13 cellular contexts compared by ENCODE assay signal in genomic region chr3:5021116-5021515, GRCh38. TPM values are rescaled to one million over a fixed set of nuclear protein-coding genes. Genes with fewer than 3 reads are reported as not detected.
DNase-seq lines count a peak whose midpoint lies in the region; ATAC-seq and TF ChIP-seq lines count a peak whose summit lies in the region.
"Had no signal": no experiment of that assay in that cellular context is flagged by ENCODE, and none has a peak within 500 bp of the region (broad histone marks: within the 10 kb centered on the region; RNA-seq: fewer than 3 reads in every experiment).

No MANE protein-coding gene starts in this region.

- TF ChIP-seq CTCF in fibroblast of lung (conservative IDR thresholded peaks at IDR 0.05 in 1 of 2, IDR thresholded peaks at IDR 0.05 in 1 of 2; ENCODE audit: low read depth in 1 of 2, low read length in 2 of 2) = no peak

- H3K9me3 Mint-ChIP-seq in activated naive CD4-positive, alpha-beta T cell treated with anti-CD3 and anti-CD28 coated beads for 36 hours = no peaks in the 10 kb centered on the region
- no peaks in the 10 kb centered on the region for H3K9me3 Mint-ChIP-seq in activated CD8-positive, alpha-beta T cell treated with anti-CD3 and anti-CD28 coated beads, Interleukin-2, amount 10 ng/mL, durations not matched to agents 7 days and 5 days (ENCODE audit: insufficient read depth)
- no peaks in the 10 kb centered on the region for H3K9me3 Mint-ChIP-seq in stimulated activated naive B cell treated with anti-CD40 and anti-IgM and Interleukin-4, amounts not matched to agents 10 μg/mL and 1 μg/mL and 100 μg/mL, for 72 hours

- no peaks in the 10 kb centered on the region for H4K20me1 ChIP-seq in fibroblast of lung (ENCODE audit: control insufficient read depth, extremely low read depth, insufficient read depth, low read length)

- H3K9me3 ChIP-seq in fibroblast of lung (ENCODE audit: control insufficient read depth, insufficient read depth, low read depth, low read length) (no peaks in the 10 kb centered on the region), MG63 (no peaks in the 10 kb centered on the region)
- H3K9me3 ChIP-seq: HAP-1 had no signal

- H3K4me2 ChIP-seq in fibroblast of lung (ENCODE audit: extremely low read depth, insufficient read depth, low read length) = no peak overlapping the region

- intact Hi-C loops in activated naive CD4-positive, alpha-beta T cell treated with anti-CD3 and anti-CD28 coated beads for 36 hours (cut with micrococcal nuclease) = loop anchor here (5.0 kb wide), 1 partner anchor 719 kb away; the partner anchor contains the start of gene SETMAR

- no peaks in the 10 kb centered on the region for H3K36me3 Mint-ChIP-seq in activated naive CD4-positive, alpha-beta T cell treated with anti-CD3 and anti-CD28 coated beads for 36 hours (ENCODE audit: low read depth)
- no peaks in the 10 kb centered on the region for H3K36me3 Mint-ChIP-seq in activated CD8-positive, alpha-beta T cell treated with anti-CD3 and anti-CD28 coated beads, Interleukin-2, amount 10 ng/mL, durations not matched to agents 7 days and 5 days (ENCODE audit: low read depth)
- H3K36me3 Mint-ChIP-seq in stimulated activated naive B cell treated with anti-CD40 and anti-IgM and Interleukin-4, amounts not matched to agents 10 μg/mL and 1 μg/mL and 100 μg/mL, for 72 hours = no peaks in the 10 kb centered on the region

- no peaks in the 10 kb centered on the region for H3K79me2 ChIP-seq in fibroblast of lung (ENCODE audit: control insufficient read depth, insufficient read depth, low read length)

- H3K4me3 ChIP-seq in fibroblast of lung (replicated peaks in 1 of 4; ENCODE audit: control extremely low read depth in 1 of 4, insufficient read depth in 1 of 4, low read depth in 3 of 4, low read length in 4 of 4) (no peak overlapping the region), MG63 (no peak overlapping the region)
- H3K4me3 ChIP-seq: HAP-1, lung had no signal

- ATAC-seq in activated CD8-positive, alpha-beta T cell treated with anti-CD3 and anti-CD28 coated beads, Interleukin-2, amount 10 ng/mL, durations not matched to agents 7 days and 5 days = no peak
- ATAC-seq in stimulated activated naive B cell treated with anti-CD40 and anti-IgM and Interleukin-4, amounts not matched to agents 10 μg/mL and 1 μg/mL and 100 μg/mL, for 72 hours (replicated peaks) = no peak

- CTCF ChIA-PET in activated naive CD4-positive, alpha-beta T cell treated with anti-CD3 and anti-CD28 coated beads for 36 hours (lab: Charles Lee) = interaction anchor here (0.6 to 7.0 kb wide), 10 partner anchors 10 to 310 kb away, joined by 3 to 67 read pairs (median 4); partner anchors contain the start of gene BHLHE40
- CTCF ChIA-PET in activated CD8-positive, alpha-beta T cell treated with anti-CD3 and anti-CD28 coated beads, Interleukin-2, amount 10 ng/mL, durations not matched to agents 7 days and 5 days (lab: Charles Lee) = interaction anchor here (1.2 to 10.7 kb wide), 8 partner anchors 9 to 310 kb away, joined by 3 to 123 read pairs (median 4); partner anchors contain the start of gene BHLHE40

- no peaks in the 10 kb centered on the region for H3K27me3 Mint-ChIP-seq in activated naive CD4-positive, alpha-beta T cell treated with anti-CD3 and anti-CD28 coated beads for 36 hours (ENCODE audit: low read depth)
- H3K27me3 Mint-ChIP-seq in activated CD8-positive, alpha-beta T cell treated with anti-CD3 and anti-CD28 coated beads, Interleukin-2, amount 10 ng/mL, durations not matched to agents 7 days and 5 days (ENCODE audit: low read depth) = no peaks in the 10 kb centered on the region
- no peaks in the 10 kb centered on the region for H3K27me3 Mint-ChIP-seq in stimulated activated naive B cell treated with anti-CD40 and anti-IgM and Interleukin-4, amounts not matched to agents 10 μg/mL and 1 μg/mL and 100 μg/mL, for 72 hours

- no peak overlapping the region for H3K4me3 Mint-ChIP-seq in activated naive CD4-positive, alpha-beta T cell treated with anti-CD3 and anti-CD28 coated beads for 36 hours
- H3K4me3 Mint-ChIP-seq in activated CD8-positive, alpha-beta T cell treated with anti-CD3 and anti-CD28 coated beads, Interleukin-2, amount 10 ng/mL, durations not matched to agents 7 days and 5 days = no peak overlapping the region
- peak overlapping the region in 1 of 2 donors; percentile 13 for H3K4me3 Mint-ChIP-seq in stimulated activated naive B cell treated with anti-CD40 and anti-IgM and Interleukin-4, amounts not matched to agents 10 μg/mL and 1 μg/mL and 100 μg/mL, for 72 hours

- no peak overlapping the region for H2AFZ ChIP-seq in fibroblast of lung (ENCODE audit: low read length)

- POLR2A ChIA-PET in activated CD8-positive, alpha-beta T cell treated with anti-CD3 and anti-CD28 coated beads, Interleukin-2, amount 10 ng/mL, durations not matched to agents 7 days and 5 days (lab: Charles Lee) = interaction anchor here (0.9 to 24.9 kb wide), 2 partner anchors 10 to 40 kb away, joined by 3 to 450 read pairs; partner anchors contain the start of gene BHLHE40

- no peak for DNase-seq in activated naive CD4-positive, alpha-beta T cell treated with anti-CD3 and anti-CD28 coated beads for 36 hours
- no peak for DNase-seq in activated naive CD4-positive, alpha-beta T cell treated with anti-CD3 and anti-CD28 coated beads, Interleukin-2, amount 50 U/mL, for 16 hours
- no peak for DNase-seq in activated CD8-positive, alpha-beta T cell treated with anti-CD3 and anti-CD28 coated beads, Interleukin-2, amount 10 ng/mL, durations not matched to agents 7 days and 5 days
- no peak for DNase-seq in fibroblast of lung (ENCODE audit: low read depth in 2 of 2)
- DNase-seq in stimulated activated naive B cell treated with anti-CD40 and anti-IgM and Interleukin-4, amounts not matched to agents 10 μg/mL and 1 μg/mL and 100 μg/mL, for 72 hours = no peak
- DNase-seq in mucosa of gallbladder (ENCODE audit: low spot score) = no peak
- no peak for DNase-seq in NCI-H446 (lab: John Stamatoyannopoulos, UW)
- no peak for DNase-seq in MG63
- DNase-seq: effector CD4-positive, alpha-beta T cell; NCI-H1436; nucleus accumbens had no signal

- H3K27me3 ChIP-seq in fibroblast of lung (ENCODE audit: control insufficient read depth, insufficient read depth, low read length) (no peaks in the 10 kb centered on the region), MG63 (no peaks in the 10 kb centered on the region)

- peaks cover 25% of the 10 kb centered on the region for H3K4me1 ChIP-seq in fibroblast of lung (ENCODE audit: control insufficient read depth, extremely low read depth, insufficient read depth, low read length)

- H3K9ac ChIP-seq in fibroblast of lung (ENCODE audit: insufficient read depth, low read length) = no peak overlapping the region

- peak overlapping the region; percentile 91 for H3K27ac ChIP-seq in fibroblast of lung (ENCODE audit: insufficient read depth, low read length)

- H3K4me1 Mint-ChIP-seq in activated naive CD4-positive, alpha-beta T cell treated with anti-CD3 and anti-CD28 coated beads for 36 hours (ENCODE audit: low read depth) = peaks cover 66% of the 10 kb centered on the region
- peaks cover 79% of the 10 kb centered on the region for H3K4me1 Mint-ChIP-seq in activated CD8-positive, alpha-beta T cell treated with anti-CD3 and anti-CD28 coated beads, Interleukin-2, amount 10 ng/mL, durations not matched to agents 7 days and 5 days (ENCODE audit: low read depth)
- H3K4me1 Mint-ChIP-seq in stimulated activated naive B cell treated with anti-CD40 and anti-IgM and Interleukin-4, amounts not matched to agents 10 μg/mL and 1 μg/mL and 100 μg/mL, for 72 hours = peaks cover 58 to 84% of the 10 kb centered on the region in 2 donors

- H3K36me3 ChIP-seq in fibroblast of lung (ENCODE audit: control insufficient read depth, insufficient read depth, low read length) (no peaks in the 10 kb centered on the region), MG63 (no peaks in the 10 kb centered on the region)
- H3K36me3 ChIP-seq: HAP-1 had no signal

- peak overlapping the region; percentile 86 for H3K27ac Mint-ChIP-seq in activated naive CD4-positive, alpha-beta T cell treated with anti-CD3 and anti-CD28 coated beads for 36 hours
- peak overlapping the region; percentile 35 for H3K27ac Mint-ChIP-seq in activated CD8-positive, alpha-beta T cell treated with anti-CD3 and anti-CD28 coated beads, Interleukin-2, amount 10 ng/mL, durations not matched to agents 7 days and 5 days
- H3K27ac Mint-ChIP-seq in stimulated activated naive B cell treated with anti-CD40 and anti-IgM and Interleukin-4, amounts not matched to agents 10 μg/mL and 1 μg/mL and 100 μg/mL, for 72 hours = peak overlapping the region; percentile 53

RNA-seq across cellular contexts. Expression of gene BHLHE40, which starts 41.9 kb away (rescaled TPM):
- total RNA-seq in activated naive CD4-positive, alpha-beta T cell treated with anti-CD3 and anti-CD28 coated beads for 36 hours = 10 to 100 TPM; 98.0 to 98.2 TPM
- 100 to 1,000 TPM; 209 to 219 TPM for total RNA-seq in activated CD8-positive, alpha-beta T cell treated with anti-CD3 and anti-CD28 coated beads, Interleukin-2, amount 10 ng/mL, durations not matched to agents 7 days and 5 days
- total RNA-seq in fibroblast of lung (12.8 and 16.7 TPM in 2 replicates), mucosa of gallbladder (56.5 TPM)
- polyA plus RNA-seq in fibroblast of lung = 20.8 and 28.4 TPM in 2 replicates
- polyA plus RNA-seq in fibroblast of lung (2012) = 20.9 and 37.6 TPM in 2 replicates
- 46.1 and 68.2 TPM in 2 replicates for polyA minus RNA-seq in fibroblast of lung (ENCODE audit: low replicate concordance)
- total RNA-seq in MG63 (2014; rRNA removed; shearing (Covaris generic); ENCODE audit: low replicate concordance) = 2.6 TPM in 2 replicates

Comparison
In these comparisons a context has a peak if more than half of its experiments do, and no peak if none do; other contexts are left out.
1. H3K27ac Mint-ChIP-seq: peak in every context shown above with its lines; median percentile 86 in activated naive CD4-positive, alpha-beta T cell treated with anti-CD3 and anti-CD28 coated beads for 36 hours; 53 in stimulated activated naive B cell treated with anti-CD40 and anti-IgM and Interleukin-4, amounts not matched to agents 10 μg/mL and 1 μg/mL and 100 μg/mL, for 72 hours; 35 in activated CD8-positive, alpha-beta T cell treated with anti-CD3 and anti-CD28 coated beads, Interleukin-2, amount 10 ng/mL, durations not matched to agents 7 days and 5 days.